ENCODE assay signal across 2 cellular contexts in the genomic region with DNA sequence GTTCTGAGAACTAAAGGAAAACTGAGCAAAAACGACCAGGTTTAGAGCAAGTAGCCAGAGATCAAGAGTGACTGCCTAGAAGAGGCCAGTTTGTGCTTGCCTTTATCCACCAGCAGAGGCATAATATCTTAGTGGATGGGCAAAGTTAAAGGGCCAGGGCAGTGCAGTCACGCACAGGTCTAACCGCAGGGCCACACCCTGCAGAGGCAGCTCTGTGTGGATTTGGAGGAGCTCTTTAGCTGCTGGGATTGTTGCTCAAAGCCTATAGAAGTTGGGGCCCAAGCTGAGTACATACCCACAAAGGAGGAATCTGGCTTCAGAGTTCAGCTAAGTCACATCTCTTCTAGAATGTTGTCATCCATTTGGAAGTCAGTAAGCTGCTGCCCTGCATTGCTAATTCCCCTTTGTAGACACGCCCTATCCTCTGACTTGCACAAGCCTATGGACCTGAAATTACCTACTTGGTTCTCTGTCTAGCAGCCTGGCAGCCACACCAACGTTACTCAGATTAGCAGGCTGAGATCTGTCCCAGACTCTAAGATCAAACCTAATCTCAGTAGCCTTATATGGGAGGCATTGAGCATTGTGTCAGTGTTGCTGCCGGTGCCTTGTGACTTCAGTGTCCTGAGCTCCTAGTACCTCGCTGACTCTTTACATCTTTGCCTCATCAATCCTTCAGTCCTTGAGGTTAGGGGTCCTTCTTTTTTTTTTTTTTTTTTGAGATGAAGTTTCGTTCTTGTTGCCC.
TF ChIP-seq lines count a peak whose summit lies in the region.

No MANE protein-coding gene starts in this region.

TF ChIP-seq in GM23338, 12 proteins besides CTCF, POLR2A, EP300 and RAD21:
- no peak for TF ChIP-seq EZH2phosphoT487 (IDR thresholded peaks at IDR 0.05; ENCODE audit: unreplicated experiment)
- TF ChIP-seq CREB1 (CRISPR knock-in tag; IDR thresholded peaks at IDR 0.05; ENCODE audit: low read depth): no peak
- no peak for TF ChIP-seq EZH2 (IDR thresholded peaks at IDR 0.05; ENCODE audit: low read depth, unreplicated experiment)
- TF ChIP-seq, protein P1, sequence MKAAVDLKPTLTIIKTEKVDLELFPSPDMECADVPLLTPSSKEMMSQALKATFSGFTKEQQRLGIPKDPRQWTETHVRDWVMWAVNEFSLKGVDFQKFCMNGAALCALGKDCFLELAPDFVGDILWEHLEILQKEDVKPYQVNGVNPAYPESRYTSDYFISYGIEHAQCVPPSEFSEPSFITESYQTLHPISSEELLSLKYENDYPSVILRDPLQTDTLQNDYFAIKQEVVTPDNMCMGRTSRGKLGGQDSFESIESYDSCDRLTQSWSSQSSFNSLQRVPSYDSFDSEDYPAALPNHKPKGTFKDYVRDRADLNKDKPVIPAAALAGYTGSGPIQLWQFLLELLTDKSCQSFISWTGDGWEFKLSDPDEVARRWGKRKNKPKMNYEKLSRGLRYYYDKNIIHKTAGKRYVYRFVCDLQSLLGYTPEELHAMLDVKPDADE (IDR thresholded peaks at IDR 0.05): no peak

TF ChIP-seq in H1, 55 proteins besides CTCF, POLR2A, EP300 and RAD21:
- TF ChIP-seq CBX5 (IDR thresholded peaks at IDR 0.05; ENCODE audit: low read depth, low read length) (no peak), TEAD4 (IDR thresholded peaks at IDR 0.05; ENCODE audit: low read depth, low read length) (no peak), TBP (IDR thresholded peaks at IDR 0.05; ENCODE audit: low read depth, low read length) (no peak), NRF1 (IDR thresholded peaks at IDR 0.05; ENCODE audit: low read depth, low read length) (no peak), RBBP5 (IDR thresholded peaks at IDR 0.05; ENCODE audit: borderline replicate concordance, low read depth, low read length) (no peak)
- TF ChIP-seq, protein P2, sequence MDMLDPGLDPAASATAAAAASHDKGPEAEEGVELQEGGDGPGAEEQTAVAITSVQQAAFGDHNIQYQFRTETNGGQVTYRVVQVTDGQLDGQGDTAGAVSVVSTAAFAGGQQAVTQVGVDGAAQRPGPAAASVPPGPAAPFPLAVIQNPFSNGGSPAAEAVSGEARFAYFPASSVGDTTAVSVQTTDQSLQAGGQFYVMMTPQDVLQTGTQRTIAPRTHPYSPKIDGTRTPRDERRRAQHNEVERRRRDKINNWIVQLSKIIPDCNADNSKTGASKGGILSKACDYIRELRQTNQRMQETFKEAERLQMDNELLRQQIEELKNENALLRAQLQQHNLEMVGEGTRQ (IDR thresholded peaks at IDR 0.05; ENCODE audit: low read length): no peak
